In genomic region chr4:104394409-104394813, GRCh38 we compare ENCODE assay signal across 13 cellular contexts.
DNase-seq lines count a peak whose midpoint lies in the region; ATAC-seq, FAIRE-seq and TF ChIP-seq lines count a peak whose summit lies in the region.
"Had no signal": no experiment of that assay in that cellular context is flagged by ENCODE, and none has a peak within 500 bp of the region (broad histone marks: within the 10 kb centered on the region; RNA-seq: fewer than 3 reads in every experiment).

No MANE protein-coding gene starts in this region.

- no peaks in the 10 kb centered on the region for H3K79me2 ChIP-seq in HepG2 (ENCODE audit: insufficient read depth, low read length)

- TF ChIP-seq CTCF in right lobe of liver (IDR thresholded peaks at IDR 0.05), result no peak
- TF ChIP-seq CTCF in HepG2 (CRISPR knock-in tag; IDR thresholded peaks at IDR 0.05), result no peak
- TF ChIP-seq CTCF in WTC11 (IDR thresholded peaks at IDR 0.05), result no peak
- TF ChIP-seq CTCF in type B pancreatic cell (conservative IDR thresholded peaks at IDR 0.05), result no peak

- H3K9me3 Mint-ChIP-seq in WTC11, result no peaks in the 10 kb centered on the region
- H3K9me3 Mint-ChIP-seq in type B pancreatic cell, result no peaks in the 10 kb centered on the region

- H3K4me3 ChIP-seq in right lobe of liver (no peak overlapping the region), HepG2 (replicated peaks in 1 of 3; ENCODE audit: insufficient read depth in 1 of 3, low read depth in 2 of 3, low read length in 3 of 3) (no peak overlapping the region)
- H3K4me3 ChIP-seq: BLaER1 treated with 17β-estradiol and CSF1 and Interleukin-3, amounts not matched to agents 10 nM and 100 nM had no signal

- no peaks in the 10 kb centered on the region for H3K36me3 Mint-ChIP-seq in WTC11
- H3K36me3 Mint-ChIP-seq in type B pancreatic cell, result no peaks in the 10 kb centered on the region
- H3K36me3 Mint-ChIP-seq: naive B cell had no signal

- no TSS peak for BruUV-seq in HepG2 (replicated peaks; lab: Mats Ljungman, UMichigan)

- intact Hi-C loops in right lobe of liver (cut with DNase I), result no loop called here
- intact Hi-C loops in HepG2 (cut with micrococcal nuclease; ENCODE audit: unreplicated experiment), result no loop called here

- WGBS in right lobe of liver (ENCODE audit: insufficient coverage, low coverage, low lambda C conversion rate, missing lambda C conversion rate), result 22% methylated on average over 10 of the region's 10 CpGs
- WGBS in HepG2 (ENCODE audit: low lambda C conversion rate), result 9% methylated on average over 10 of the region's 10 CpGs

- no peak for TF ChIP-seq POLR2A in right lobe of liver (IDR thresholded peaks at IDR 0.05)
- TF ChIP-seq POLR2A in HepG2 (IDR thresholded peaks at IDR 0.05; ENCODE audit: insufficient read depth in 1 of 2, low read depth in 2 of 2, low read length in 2 of 2), result no peak

- CTCF ChIA-PET in HepG2 (lab: Yijun Ruan, JAX; ENCODE audit: low intra/inter-chr PET ratio, low total read pairs) (no interaction called here), WTC11 (lab: Charles Lee) (interaction anchor here (0.6 to 0.7 kb wide), 3 partner anchors 43 to 1562 kb away, joined by 3 read pairs; no protein-coding TSS in a partner anchor)

- no peak for TF ChIP-seq EP300 in HepG2 (IDR thresholded peaks at IDR 0.05; ENCODE audit: low read depth in 2 of 2, low read length in 2 of 2)
- no peak for TF ChIP-seq EP300 in HepG2 (CRISPR knock-in tag; IDR thresholded peaks at IDR 0.05; ENCODE audit: borderline replicate concordance)

- TF ChIP-seq RAD21 in HepG2 (CRISPR knock-in tag; IDR thresholded peaks at IDR 0.05), result no peak

- H3K36me3 ChIP-seq in right lobe of liver, result no peaks in the 10 kb centered on the region
- H3K36me3 ChIP-seq in HepG2 (replicated peaks in 1 of 2; ENCODE audit: control insufficient read depth in 1 of 2, insufficient read depth in 2 of 2, low read length in 2 of 2), result no peaks in the 10 kb centered on the region
- H3K36me3 ChIP-seq: BLaER1 treated with 17β-estradiol and CSF1 and Interleukin-3, amounts not matched to agents 10 nM and 100 nM had no signal

- no peak overlapping the region for H3K9ac ChIP-seq in HepG2 (ENCODE audit: insufficient read depth, low read depth, low read length)
- H3K9ac ChIP-seq: BLaER1 treated with 17β-estradiol and CSF1 and Interleukin-3, amounts not matched to agents 10 nM and 100 nM had no signal

- H3K4me1 ChIP-seq in right lobe of liver (no peaks in the 10 kb centered on the region), HepG2 (ENCODE audit: insufficient read depth, low read length) (no peaks in the 10 kb centered on the region)
- H3K4me1 ChIP-seq: BLaER1 treated with 17β-estradiol and CSF1 and Interleukin-3, amounts not matched to agents 10 nM and 100 nM had no signal

- no peak overlapping the region for H2AFZ ChIP-seq in HepG2 (ENCODE audit: low read length)

- H3K9me3 ChIP-seq in right lobe of liver, result no peaks in the 10 kb centered on the region
- no peaks in the 10 kb centered on the region for H3K9me3 ChIP-seq in HepG2 (ENCODE audit: low read length)
- H3K9me3 ChIP-seq: BLaER1 treated with 17β-estradiol and CSF1 and Interleukin-3, amounts not matched to agents 10 nM and 100 nM had no signal

- in situ Hi-C loops in HepG2 (cut with HindIII; ENCODE audit: extremely low pct_ligation_motif_present, low pct_unique_long_range_greater_than_20kb), result no loop called here

- H3K27me3 Mint-ChIP-seq in WTC11 (ENCODE audit: low read depth), result no peaks in the 10 kb centered on the region
- H3K27me3 Mint-ChIP-seq in type B pancreatic cell, result no peaks in the 10 kb centered on the region
- H3K27me3 Mint-ChIP-seq: naive B cell had no signal

- H4K20me1 ChIP-seq in HepG2 (ENCODE audit: insufficient read depth, low read length), result no peaks in the 10 kb centered on the region
- H4K20me1 ChIP-seq: BLaER1 treated with 17β-estradiol and CSF1 and Interleukin-3, amounts not matched to agents 10 nM and 100 nM had no signal

- H3K27ac ChIP-seq in right lobe of liver (no peak overlapping the region), HepG2 (ENCODE audit: extremely low read length, insufficient read depth, low read length) (no peak overlapping the region)
- H3K27ac ChIP-seq: BLaER1 treated with 17β-estradiol and CSF1 and Interleukin-3, amounts not matched to agents 10 nM and 100 nM had no signal

- peak in 3 of 4 donors; percentile 45 to 49 (median 48) for ATAC-seq in right lobe of liver
- ATAC-seq in HepG2, result no peak
- peak; percentile 69 for ATAC-seq in WTC11
- ATAC-seq in GM21737 (IDR thresholded peaks at IDR 0.05; ENCODE audit: unreplicated experiment), result no peak
- no peak for ATAC-seq in HG02642 (IDR thresholded peaks at IDR 0.05; ENCODE audit: poor library complexity, unreplicated experiment)

- no peak overlapping the region for H3K4me2 ChIP-seq in HepG2 (ENCODE audit: low read depth, low read length)
- H3K4me2 ChIP-seq: BLaER1 treated with 17β-estradiol and CSF1 and Interleukin-3, amounts not matched to agents 10 nM and 100 nM had no signal

- FAIRE-seq in HepG2 (lab: Jason Lieb, UNC), result no peak
- FAIRE-seq: HTR-8/SVneo, RCC 7860 had no signal

- H3K27ac Mint-ChIP-seq in WTC11 (no peak overlapping the region), type B pancreatic cell (no peak overlapping the region)
- H3K27ac Mint-ChIP-seq: naive B cell had no signal

- H3K27me3 ChIP-seq in right lobe of liver (no peaks in the 10 kb centered on the region), HepG2 (ENCODE audit: control insufficient read depth in 1 of 2, insufficient read depth in 2 of 2, low read length in 2 of 2) (no peaks in the 10 kb centered on the region)
- H3K27me3 ChIP-seq: BLaER1 treated with 17β-estradiol and CSF1 and Interleukin-3, amounts not matched to agents 10 nM and 100 nM had no signal

- H3K4me1 Mint-ChIP-seq in WTC11 (peaks cover 11% of the 10 kb centered on the region), type B pancreatic cell (ENCODE audit: unreplicated experiment) (peaks cover 19% of the 10 kb centered on the region)
- H3K4me1 Mint-ChIP-seq: naive B cell had no signal

- POLR2A ChIA-PET in HepG2 (lab: Yijun Ruan, JAX), result no interaction called here
- POLR2A ChIA-PET in WTC11 (lab: Charles Lee), result interaction anchor here (0.7 kb wide), 1 partner anchor 1027 kb away, joined by 3 read pairs; no protein-coding TSS in a partner anchor

- H3K4me3 Mint-ChIP-seq in WTC11 (no peak overlapping the region), type B pancreatic cell (peak overlapping the region; percentile 58)
- H3K4me3 Mint-ChIP-seq: naive B cell had no signal

- no peak for DNase-seq in right lobe of liver
- no peak for DNase-seq in HepG2 (ENCODE audit: low spot score)
- no peak for DNase-seq in WTC11 (ENCODE audit: low spot score)
- peak; percentile 83 for DNase-seq in medulla oblongata (ENCODE audit: extremely low spot score)
- DNase-seq in type B pancreatic cell (ENCODE audit: extremely low spot score, unreplicated experiment), result no peak
- no peak for DNase-seq in NCI-H446 (lab: John Stamatoyannopoulos, UW)
- DNase-seq: foreskin fibroblast, naive B cell had no signal

TF ChIP-seq in HepG2, 621 proteins besides CTCF, POLR2A, EP300 and RAD21 (continues in another document):
- TF ChIP-seq HNRNPLL (IDR thresholded peaks at IDR 0.05; ENCODE audit: low read depth, low read length, poor library complexity, severe bottlenecking) (no peak), CEBPG (CRISPR knock-in tag; IDR thresholded peaks at IDR 0.05) (no peak), HMGXB4 (CRISPR knock-in tag; IDR thresholded peaks at IDR 0.05; ENCODE audit: borderline replicate concordance in 1 of 2, low read depth in 1 of 2) (no peak)

TF ChIP-seq in WTC11, 78 proteins besides CTCF, POLR2A, EP300 and RAD21 (continues in another document):
- no peak for TF ChIP-seq MAX (CRISPR knock-in tag; IDR thresholded peaks at IDR 0.05)
- TF ChIP-seq FOXK1 (CRISPR knock-in tag; IDR thresholded peaks at IDR 0.05), result no peak
- no peak for TF ChIP-seq PREB (CRISPR knock-in tag; IDR thresholded peaks at IDR 0.05; ENCODE audit: borderline replicate concordance)
- TF ChIP-seq ZMAT4 (CRISPR knock-in tag; IDR thresholded peaks at IDR 0.05), result no peak
- no peak for TF ChIP-seq ZBTB21 (CRISPR knock-in tag; IDR thresholded peaks at IDR 0.05; ENCODE audit: borderline replicate concordance)
- no peak for TF ChIP-seq SMAD3 (CRISPR knock-in tag; IDR thresholded peaks at IDR 0.05; ENCODE audit: borderline replicate concordance)
- no peak for TF ChIP-seq ZNF121 (CRISPR knock-in tag; IDR thresholded peaks at IDR 0.05)
- TF ChIP-seq ZNF416 (CRISPR knock-in tag; IDR thresholded peaks at IDR 0.05), result no peak

Comparison
In these comparisons a context has a peak if more than half of its experiments do, and no peak if none do; other contexts are left out.
1. ATAC-seq: peak in right lobe of liver (3 of 4) and WTC11 (single experiment); none in HepG2 (single experiment), GM21737 (single experiment) and HG02642 (single experiment).